Comparison of ENCODE assay signal across 1 cellular context in genomic region chr5:154940772-154941620, GRCh38.
TF ChIP-seq lines count a peak whose summit lies in the region.

Gene MRPL22 (plus strand): TSS chr5:154941073. CDS start chr5:154941111, 38 bp downstream.

TF ChIP-seq in K562, 482 proteins besides CTCF, POLR2A, EP300 and RAD21 (continued from another document and continues in another):
- TF ChIP-seq CHAMP1 (IDR thresholded peaks at IDR 0.05) (peak; percentile 20; the same call in 1 of the 2 replicates), RFX5 (IDR thresholded peaks at IDR 0.05; ENCODE audit: low read depth, low read length) (no peak), EZH2 (IDR thresholded peaks at IDR 0.05; ENCODE audit: borderline replicate concordance, low read depth, low read length) (no peak), MGA (IDR thresholded peaks at IDR 0.05) (peak; percentile 91), HCFC1 (IDR thresholded peaks at IDR 0.05; ENCODE audit: low read depth, low read length) (peak; percentile 65), TEAD4 (IDR thresholded peaks at IDR 0.05; ENCODE audit: low read length) (peak; percentile 50), TEAD4 (CRISPR knock-in tag; IDR thresholded peaks at IDR 0.05; ENCODE audit: borderline replicate concordance) (no peak), SMARCA4 (IDR thresholded peaks at IDR 0.05) (0 out of 2 replicates have a peak, but pooled peaks have one; percentile 18), THRAP3 (IDR thresholded peaks at IDR 0.05; ENCODE audit: borderline replicate concordance) (no peak), ZNF175 (CRISPR knock-in tag; IDR thresholded peaks at IDR 0.05; ENCODE audit: low read depth) (no peak), SMAD2 (IDR thresholded peaks at IDR 0.05; ENCODE audit: low read depth, low read length) (no peak), POU5F1 (IDR thresholded peaks at IDR 0.05; ENCODE audit: borderline replicate concordance, low read depth, low read length, partially characterized antibody) (no peak), GTF2E2 (tag; IDR thresholded peaks at IDR 0.05) (0 out of 2 replicates have a peak, but pooled peaks have one; percentile 26), KLF10 (CRISPR knock-in tag; IDR thresholded peaks at IDR 0.05) (no peak), PYGO2 (tag; IDR thresholded peaks at IDR 0.05) (no peak), ZNF407 (IDR thresholded peaks at IDR 0.05; ENCODE audit: low read depth) (peak; percentile 96), XRCC3 (IDR thresholded peaks at IDR 0.05) (no peak), KAT2B (IDR thresholded peaks at IDR 0.05; ENCODE audit: low read depth, low read length) (no peak), CEBPB (tag; IDR thresholded peaks at IDR 0.05) (0 out of 2 replicates have a peak, but pooled peaks have one; percentile 19), ILF3 (IDR thresholded peaks at IDR 0.05; ENCODE audit: borderline replicate concordance) (no peak), CC2D1A (IDR thresholded peaks at IDR 0.05) (0 out of 2 replicates have a peak, but pooled peaks have one; percentile 25), TFAP4 (CRISPR knock-in tag; IDR thresholded peaks at IDR 0.05; ENCODE audit: borderline replicate concordance) (peak; percentile 81), ZNF583 (CRISPR knock-in tag; IDR thresholded peaks at IDR 0.05) (0 out of 2 replicates have a peak, but pooled peaks have one; percentile 19), SAP30 (IDR thresholded peaks at IDR 0.05; ENCODE audit: borderline replicate concordance, insufficient read depth, low read depth, low read length, poor library complexity, severe bottlenecking) (peak; percentile 68), ZKSCAN8 (CRISPR knock-in tag; IDR thresholded peaks at IDR 0.05) (no peak), NFXL1 (CRISPR knock-in tag; IDR thresholded peaks at IDR 0.05) (0 out of 2 replicates have a peak, but pooled peaks have one; percentile 17), RBFOX2 (IDR thresholded peaks at IDR 0.05; ENCODE audit: low read depth, low read length) (peak; percentile 89), FUS (optimal IDR thresholded peaks at IDR 0.05; ENCODE audit: low read depth, low read length) (no peak), PRDM10 (IDR thresholded peaks at IDR 0.05; ENCODE audit: partially characterized antibody) (peak; percentile 92)
